Comparison of ENCODE assay signal across 8 cellular contexts in genomic region chr2:212686285-212686895, GRCh38.
A peak's percentile ranks its signal among the peaks of the same experiment; 100 is the strongest.
DNase-seq lines count a peak whose midpoint lies in the region; ATAC-seq and TF ChIP-seq lines count a peak whose summit lies in the region.

No MANE protein-coding gene starts in this region.

- no peaks in the 10 kb centered on the region for H3K79me2 ChIP-seq in HCT116 (ENCODE audit: insufficient read depth, low read length)

- CTCF ChIA-PET in HCT116 (lab: Charles Lee): interaction anchor here (0.9 to 1.0 kb wide), 2 partner anchors 206 to 467 kb away, joined by 4 to 5 read pairs; no protein-coding TSS in a partner anchor

- BruUV-seq in HCT116 (replicated peaks; lab: Mats Ljungman, UMichigan): no TSS peak

- intact Hi-C loops in HCT116 (cut with micrococcal nuclease): loop anchor here (1.0 to 2.0 kb wide), 4 partner anchors 91 to 560 kb away; no protein-coding TSS in a partner anchor

- RAD21 ChIA-PET in HCT116 (lab: Charles Lee; ENCODE audit: low non-redundant PET in 1 of 2, low total read pairs in 2 of 2, uncharacterized antibody in 2 of 2, unreplicated experiment in 2 of 2): no interaction called here

- H3K36me3 ChIP-seq in HCT116 (ENCODE audit: control insufficient read depth in 1 of 2, insufficient read depth in 2 of 2, low read length in 2 of 2): no peaks in the 10 kb centered on the region

- no peak for TF ChIP-seq POLR2A in HCT116 (IDR thresholded peaks at IDR 0.05; ENCODE audit: borderline replicate concordance, extremely low read depth, insufficient read depth, insufficient read length)
- TF ChIP-seq POLR2A in NB4 (IDR thresholded peaks at IDR 0.05; ENCODE audit: extremely low read depth, insufficient read length): no peak

- H3K27ac Mint-ChIP-seq in brain: peak overlapping the region in 3 of 5 experiments; percentile 71 to 87 (median 75)

- peaks cover 6% of the 10 kb centered on the region for H3K4me1 Mint-ChIP-seq in brain

- H3K36me3 Mint-ChIP-seq in brain: no peaks in the 10 kb centered on the region

- H3K27me3 Mint-ChIP-seq in brain: peaks cover 9% of the 10 kb centered on the region

- peak overlapping the region in 2 of 5 experiments; percentile 23 to 68 for H3K4me3 Mint-ChIP-seq in brain

- no peaks in the 10 kb centered on the region for H4K20me1 ChIP-seq in HCT116 (ENCODE audit: insufficient read depth)

- H3K4me3 ChIP-seq in GM12864 (ENCODE audit: low read depth, low read length) (no peak overlapping the region), HCT116 (replicated peaks in 1 of 2; ENCODE audit: low read depth in 1 of 2, low read length in 2 of 2) (no peak overlapping the region), NB4 (ENCODE audit: low read depth, low read length) (no peak overlapping the region)

- DNase-seq in GM12864 (ENCODE audit: low read depth) (peak; percentile 30), HCT116 (ENCODE audit: low read depth, low spot score) (peak; percentile 44), NB4 (ENCODE audit: low read depth) (peak; percentile 65), T1000 (lab: John Stamatoyannopoulos, UW) (peak; percentile 20), inferior parietal cortex (ENCODE audit: extremely low spot score) (peak; percentile 83)
- DNase-seq in stimulated activated CD4-positive, alpha-beta T cell treated with anti-CD3 and anti-CD28 coated beads, Interleukin-1b, Interleukin-23, amount 100 ng/mL, for 24 hours (ENCODE audit: low read depth in 4 of 4, low spot score in 1 of 4): peak; percentile 2 to 23 (median 18)

- no peaks in the 10 kb centered on the region for H3K9me3 ChIP-seq in HCT116 (ENCODE audit: control insufficient read depth in 1 of 2, insufficient read depth in 1 of 2, low read depth in 1 of 2, low read length in 2 of 2)

- peaks cover 0 to under 1% (median 0%) of the 10 kb centered on the region in 5 experiments for H3K9me3 Mint-ChIP-seq in brain

- peak overlapping the region; percentile 21; the same call in 1 of the 2 replicates for H3K4me2 ChIP-seq in HCT116 (ENCODE audit: low read length)

- POLR2A ChIA-PET in HCT116 (lab: Charles Lee): no interaction called here

- H3K27ac ChIP-seq in HCT116 (ENCODE audit: low read depth, low read length): no peak overlapping the region

- no peak overlapping the region for H3K9ac ChIP-seq in HCT116 (ENCODE audit: low read length)

- peak overlapping the region; percentile 97 for H2AFZ ChIP-seq in HCT116 (ENCODE audit: low read depth, low read length, poor library complexity, severe bottlenecking)

- ATAC-seq in HCT116: peak; percentile 61
- no peak for ATAC-seq in HG02970 (IDR thresholded peaks at IDR 0.05; ENCODE audit: low FRiP score, unreplicated experiment)

- no peaks in the 10 kb centered on the region for H3K9me2 ChIP-seq in HCT116 (ENCODE audit: insufficient read depth)

- no peaks in the 10 kb centered on the region for H3K4me1 ChIP-seq in HCT116 (ENCODE audit: control insufficient read depth in 1 of 2, insufficient read depth in 2 of 2, low read length in 2 of 2)

- peak; percentile 90 for TF ChIP-seq RAD21 in HCT116 (IDR thresholded peaks at IDR 0.05; ENCODE audit: low read depth)

- TF ChIP-seq CTCF in GM12864 (IDR thresholded peaks at IDR 0.05; ENCODE audit: low read depth, low read length, missing control alignments): peak; percentile 69
- peak; percentile 72 to 84 (median 79) for TF ChIP-seq CTCF in HCT116 (IDR thresholded peaks at IDR 0.05 in 2 of 3, conservative IDR thresholded peaks at IDR 0.05 in 1 of 3; ENCODE audit: borderline replicate concordance in 1 of 3, insufficient read depth in 1 of 3, low read depth in 2 of 3, low read length in 2 of 3)
- TF ChIP-seq CTCF in NB4 (IDR thresholded peaks at IDR 0.05; ENCODE audit: low read depth, low read length): peak; percentile 64
- peak; percentile 92 to 94 for TF ChIP-seq CTCF in brain (conservative IDR thresholded peaks at IDR 0.05)

- no peaks in the 10 kb centered on the region for H3K27me3 ChIP-seq in HCT116 (ENCODE audit: insufficient read depth, low read length)

TF ChIP-seq in HCT116, 20 proteins besides CTCF, POLR2A, EP300 and RAD21:
- TF ChIP-seq POLR2AphosphoS5 (IDR thresholded peaks at IDR 0.05; ENCODE audit: low read depth, low read length) (no peak), ZFX (IDR thresholded peaks at IDR 0.05) (no peak), SP1 (IDR thresholded peaks at IDR 0.05; ENCODE audit: low read depth) (no peak), SIN3A (IDR thresholded peaks at IDR 0.05; ENCODE audit: low read depth) (no peak), CBX3 (IDR thresholded peaks at IDR 0.05; ENCODE audit: low read depth) (no peak), ELF1 (IDR thresholded peaks at IDR 0.05; ENCODE audit: borderline replicate concordance, low read depth) (no peak), TCF7L2 (IDR thresholded peaks at IDR 0.05; ENCODE audit: borderline replicate concordance, extremely low read depth, insufficient read depth, insufficient read length) (no peak), CEBPB (IDR thresholded peaks at IDR 0.05; ENCODE audit: low read depth) (no peak), EZH2phosphoT487 (IDR thresholded peaks at IDR 0.05; ENCODE audit: borderline replicate concordance) (no peak), EGR1 (IDR thresholded peaks at IDR 0.05; ENCODE audit: low read depth) (no peak), SRF (IDR thresholded peaks at IDR 0.05; ENCODE audit: low read depth) (no peak), ZNF274 (IDR thresholded peaks at IDR 0.05; ENCODE audit: low read depth, low read length) (no peak), REST (IDR thresholded peaks at IDR 0.05; ENCODE audit: low read depth) (no peak), ATF3 (IDR thresholded peaks at IDR 0.05) (no peak), JUND (IDR thresholded peaks at IDR 0.05) (no peak)

Comparison
In these comparisons a context has a peak if more than half of its experiments do, and no peak if none do; other contexts are left out.
1. DNase-seq: peak in every context shown above with its lines; median percentile 83 in inferior parietal cortex; 65 in NB4; 44 in HCT116; 30 in GM12864; 20 in T1000; 18 in stimulated activated CD4-positive, alpha-beta T cell treated with anti-CD3 and anti-CD28 coated beads, Interleukin-1b, Interleukin-23, amount 100 ng/mL, for 24 hours.